ENCODE assay signal across 8 cellular contexts in genomic region chr18:811192-812122, GRCh38. TPM values are rescaled to one million over a fixed set of nuclear protein-coding genes. Genes with fewer than 3 reads are reported as not detected.
DNase-seq lines count a peak whose midpoint lies in the region; ATAC-seq and TF ChIP-seq lines count a peak whose summit lies in the region.

No MANE protein-coding gene starts in this region.

- no peak overlapping the region for H3K27ac Mint-ChIP-seq in memory B cell
- peak overlapping the region; percentile 94 for H3K27ac Mint-ChIP-seq in type B pancreatic cell

- H3K4me1 Mint-ChIP-seq in memory B cell (peaks cover 13% of the 10 kb centered on the region), type B pancreatic cell (ENCODE audit: unreplicated experiment) (peaks cover 32% of the 10 kb centered on the region)

- H3K27me3 Mint-ChIP-seq in memory B cell (peaks cover 30% of the 10 kb centered on the region), type B pancreatic cell (peaks cover 3% of the 10 kb centered on the region)

- H3K4me3 Mint-ChIP-seq in memory B cell (peak overlapping the region; percentile 66), type B pancreatic cell (peak overlapping the region; percentile 98)

- peak; percentile 35 for DNase-seq in stimulated activated CD4-positive, alpha-beta T cell treated with anti-CD3 and anti-CD28 coated beads, Interleukin-4, amount 100 ng/mL, for 1 hour
- no peak for DNase-seq in stimulated activated CD4-positive, alpha-beta T cell treated with anti-CD3 and anti-CD28 coated beads, Interleukin-2, amount 100 ng/mL, for 48 hours
- DNase-seq in RKO (ENCODE audit: low spot score) (peak; percentile 43), ecto neural progenitor cell (ENCODE audit: low spot score) (peak; percentile 82), memory B cell (ENCODE audit: low spot score in 2 of 2) (peak in 1 of 2 donors; percentile 12), type B pancreatic cell (ENCODE audit: extremely low spot score, unreplicated experiment) (peak; percentile 74), DMS153 (lab: John Stamatoyannopoulos, UW) (no peak)

- peak; percentile 30 for ATAC-seq in HG02852 (IDR thresholded peaks at IDR 0.05; ENCODE audit: unreplicated experiment)
- no peak for ATAC-seq in memory B cell (ENCODE audit: low read depth)

- H3K36me3 Mint-ChIP-seq in memory B cell (peaks cover 2% of the 10 kb centered on the region), type B pancreatic cell (no peaks in the 10 kb centered on the region)

- H3K9me3 Mint-ChIP-seq in memory B cell: peaks cover 12% of the 10 kb centered on the region
- H3K9me3 Mint-ChIP-seq in type B pancreatic cell: no peaks in the 10 kb centered on the region

- TF ChIP-seq CTCF in type B pancreatic cell (conservative IDR thresholded peaks at IDR 0.05): no peak

RNA-seq across cellular contexts. Expression of gene YES1, which starts 0.6 kb away (rescaled TPM):
- 38.8 and 48.5 TPM in 2 replicates for total RNA-seq in type B pancreatic cell (ENCODE audit: low replicate concordance)

Comparison
In these comparisons a context has a peak if more than half of its experiments do, and no peak if none do; other contexts are left out.
1. DNase-seq: peak in stimulated activated CD4-positive, alpha-beta T cell treated with anti-CD3 and anti-CD28 coated beads, Interleukin-4, amount 100 ng/mL, for 1 hour (single experiment), RKO (single experiment), ecto neural progenitor cell (single experiment) and type B pancreatic cell (single experiment); none in stimulated activated CD4-positive, alpha-beta T cell treated with anti-CD3 and anti-CD28 coated beads, Interleukin-2, amount 100 ng/mL, for 48 hours (0 of 2) and DMS153 (single experiment).